8 cellular contexts compared by ENCODE assay signal in genomic region chr9:87499455-87500015, GRCh38. TPM values are rescaled to one million over a fixed set of nuclear protein-coding genes. Genes with fewer than 3 reads are reported as not detected.
DNase-seq lines count a peak whose midpoint lies in the region; ATAC-seq and TF ChIP-seq lines count a peak whose summit lies in the region.

No MANE protein-coding gene starts in this region.

- no peaks in the 10 kb centered on the region for H4K20me1 ChIP-seq in H9 (ENCODE audit: control insufficient read depth, insufficient read depth, insufficient read length)

- H2AFZ ChIP-seq in H9 (ENCODE audit: low read length) = no peak overlapping the region

- no peak for TF ChIP-seq POLR2A in vagina (IDR thresholded peaks at IDR 0.05)

- no peak overlapping the region; a peak in 1 of 7 replicates for H3K27ac Mint-ChIP-seq in H9
- H3K27ac Mint-ChIP-seq in WTC11 = no peak overlapping the region; the same call in 1 of the 2 replicates
- H3K27ac Mint-ChIP-seq in activated CD8-positive, alpha-beta memory T cell treated with anti-CD3 and anti-CD28 coated beads, Interleukin-2, amount 10 ng/mL, durations not matched to agents 7 days and 5 days = no peak overlapping the region

- H4K91ac ChIP-seq in H9 (ENCODE audit: insufficient read length, low read depth, low read length) = no peak overlapping the region

- no peaks in the 10 kb centered on the region for H3K36me3 ChIP-seq in vagina

- H3K27me3 Mint-ChIP-seq in H9 (ENCODE audit: low read depth) = peaks cover 11% of the 10 kb centered on the region
- no peaks in the 10 kb centered on the region for H3K27me3 Mint-ChIP-seq in WTC11 (ENCODE audit: low read depth)
- H3K27me3 Mint-ChIP-seq in activated CD8-positive, alpha-beta memory T cell treated with anti-CD3 and anti-CD28 coated beads, Interleukin-2, amount 10 ng/mL, durations not matched to agents 7 days and 5 days = peaks cover 40% of the 10 kb centered on the region

- H3K27ac ChIP-seq in H9 (ENCODE audit: insufficient read length, low read depth, low read length) (no peak overlapping the region), vagina (no peak overlapping the region)

- H3K79me2 ChIP-seq in H9 (ENCODE audit: insufficient read depth, low read length) = peaks cover 13% of the 10 kb centered on the region; the same call in 1 of the 2 replicates

- H2BK15ac ChIP-seq in H9 (ENCODE audit: low read depth, low read length) = no peak overlapping the region

- no peak overlapping the region for H3K56ac ChIP-seq in H9 (ENCODE audit: insufficient read length, low read depth, low read length)

- intact Hi-C loops in vagina (cut with DNase I) = no loop called here

- H3K27me3 ChIP-seq in H9 (ENCODE audit: insufficient read depth, low read length) (no peaks in the 10 kb centered on the region), mononuclear cell (ENCODE audit: insufficient read depth, low read length) (no peaks in the 10 kb centered on the region), vagina (peaks cover 6% of the 10 kb centered on the region)

- no peak overlapping the region for H3K23ac ChIP-seq in H9 (ENCODE audit: insufficient read length, low read depth, low read length)

- H3K9me3 ChIP-seq in H9 (ENCODE audit: control insufficient read depth, low read depth, low read length) = no peaks in the 10 kb centered on the region
- H3K9me3 ChIP-seq in mononuclear cell (ENCODE audit: low read depth, low read length) = no peaks in the 10 kb centered on the region
- H3K9me3 ChIP-seq in vagina = no peaks in the 10 kb centered on the region

- DNase-seq in GM10266 (ENCODE audit: extremely low spot score) = peak; percentile 40
- no peak for DNase-seq in H9
- no peak for DNase-seq in WTC11 (ENCODE audit: low spot score)
- DNase-seq in HK-2 (ENCODE audit: unreplicated experiment) = no peak
- DNase-seq in activated CD8-positive, alpha-beta memory T cell treated with anti-CD3 and anti-CD28 coated beads, Interleukin-2, amount 10 ng/mL, durations not matched to agents 7 days and 5 days = no peak
- no peak for DNase-seq in AG08396 (ENCODE audit: low spot score)
- DNase-seq in vagina (ENCODE audit: extremely low spot score in 2 of 2) = no peak

- H3K9me3 Mint-ChIP-seq in H9 = peaks cover 0 to 3% of the 10 kb centered on the region in 2 experiments; a peak in 1 of 5 replicates
- no peaks in the 10 kb centered on the region for H3K9me3 Mint-ChIP-seq in WTC11
- H3K9me3 Mint-ChIP-seq in activated CD8-positive, alpha-beta memory T cell treated with anti-CD3 and anti-CD28 coated beads, Interleukin-2, amount 10 ng/mL, durations not matched to agents 7 days and 5 days (ENCODE audit: low read depth) = no peaks in the 10 kb centered on the region

- POLR2A ChIA-PET in WTC11 (lab: Charles Lee) = no interaction called here

- no peak overlapping the region for H3K18ac ChIP-seq in H9 (ENCODE audit: insufficient read length, low read depth, low read length)

- CTCF ChIA-PET in WTC11 (lab: Charles Lee) = interaction anchor here (4.1 kb wide), 1 partner anchor 162 kb away, joined by 39 read pairs; no protein-coding TSS in a partner anchor
- CTCF ChIA-PET in activated CD8-positive, alpha-beta memory T cell treated with anti-CD3 and anti-CD28 coated beads, Interleukin-2, amount 10 ng/mL, durations not matched to agents 7 days and 5 days (lab: Charles Lee) = no interaction called here

- peak overlapping the region; percentile 64 for H3K9ac ChIP-seq in H9 (ENCODE audit: extremely low read depth, insufficient read length, low read length)

- H3K4me3 ChIP-seq in mononuclear cell (ENCODE audit: low read length) = peak overlapping the region; percentile 50
- peak overlapping the region in 1 of 2 donors; percentile 57 for H3K4me3 ChIP-seq in vagina

- TF ChIP-seq CTCF in GM10266 (IDR thresholded peaks at IDR 0.05; ENCODE audit: control insufficient read depth, insufficient read depth, low read depth, missing control alignments) = no peak
- TF ChIP-seq CTCF in H9 (conservative IDR thresholded peaks at IDR 0.05) = no peak
- no peak for TF ChIP-seq CTCF in WTC11 (IDR thresholded peaks at IDR 0.05)
- no peak for TF ChIP-seq CTCF in vagina (IDR thresholded peaks at IDR 0.05)

- no peak overlapping the region for H3T11ph ChIP-seq in H9 (ENCODE audit: low read length)

- H3K36me3 Mint-ChIP-seq in H9 (ENCODE audit: insufficient read depth in 1 of 3, low read depth in 3 of 3) (peaks cover 31 to 36% (median 31%) of the 10 kb centered on the region in 3 experiments), WTC11 (peaks cover 19% of the 10 kb centered on the region)
- no peaks in the 10 kb centered on the region for H3K36me3 Mint-ChIP-seq in activated CD8-positive, alpha-beta memory T cell treated with anti-CD3 and anti-CD28 coated beads, Interleukin-2, amount 10 ng/mL, durations not matched to agents 7 days and 5 days

- peak overlapping the region; percentile 85 for H3K4me2 ChIP-seq in H9 (ENCODE audit: insufficient read depth, insufficient read length, low read length)

- H3K4me1 ChIP-seq in H9 (ENCODE audit: insufficient read depth, low read length) = no peaks in the 10 kb centered on the region
- peaks cover 61% of the 10 kb centered on the region for H3K4me1 ChIP-seq in mononuclear cell (ENCODE audit: insufficient read depth, low read length)
- H3K4me1 ChIP-seq in vagina = peaks cover 26% of the 10 kb centered on the region

- no peak overlapping the region for H3K4ac ChIP-seq in H9 (ENCODE audit: low read depth, low read length)

- no peak overlapping the region for H4K5ac ChIP-seq in H9 (ENCODE audit: insufficient read length, low read depth, low read length)

- H3K4me3 Mint-ChIP-seq in H9 (peak overlapping the region; percentile 90 to 94), WTC11 (peak overlapping the region; percentile 92)
- H3K4me3 Mint-ChIP-seq in activated CD8-positive, alpha-beta memory T cell treated with anti-CD3 and anti-CD28 coated beads, Interleukin-2, amount 10 ng/mL, durations not matched to agents 7 days and 5 days = no peak overlapping the region

- peaks cover 3% of the 10 kb centered on the region for H3K79me1 ChIP-seq in H9 (ENCODE audit: insufficient read depth, low read depth, low read length, poor library complexity, severe bottlenecking)

- no CpG with 5 or more reads among the region's 2 CpGs for WGBS in H9 (ENCODE audit: extremely low coverage, insufficient read length, low lambda C conversion rate)

- H4K8ac ChIP-seq in H9 (replicated peaks; ENCODE audit: insufficient read length, low read depth, low read length) = no peak overlapping the region

- no peak for ATAC-seq in WTC11
- ATAC-seq in activated CD8-positive, alpha-beta memory T cell treated with anti-CD3 and anti-CD28 coated beads, Interleukin-2, amount 10 ng/mL, durations not matched to agents 7 days and 5 days = no peak

- H2BK120ac ChIP-seq in H9 (ENCODE audit: low read depth, low read length, poor library complexity, severe bottlenecking) = no peak overlapping the region

- H2AK5ac ChIP-seq in H9 (ENCODE audit: insufficient read length, low read length) = no peak overlapping the region

- H2BK20ac ChIP-seq in H9 (ENCODE audit: low read depth, low read length, poor library complexity, severe bottlenecking) = no peak overlapping the region

- H3K23me2 ChIP-seq in H9 (ENCODE audit: insufficient read length, low read depth, low read length, poor library complexity, severe bottlenecking) = peaks cover 11% of the 10 kb centered on the region

- peaks cover 39 to 43% of the 10 kb centered on the region in 2 experiments for H3K4me1 Mint-ChIP-seq in H9
- H3K4me1 Mint-ChIP-seq in WTC11 = peaks cover 50% of the 10 kb centered on the region
- H3K4me1 Mint-ChIP-seq in activated CD8-positive, alpha-beta memory T cell treated with anti-CD3 and anti-CD28 coated beads, Interleukin-2, amount 10 ng/mL, durations not matched to agents 7 days and 5 days = peaks cover 6% of the 10 kb centered on the region

- H3K14ac ChIP-seq in H9 (ENCODE audit: insufficient read depth, low read length) = no peak overlapping the region

- H2BK5ac ChIP-seq in H9 (ENCODE audit: insufficient read length, low read length) = no peak overlapping the region

- no peak overlapping the region for H2BK12ac ChIP-seq in H9 (ENCODE audit: insufficient read length, low read depth, low read length)

TF ChIP-seq in WTC11, 78 proteins besides CTCF, POLR2A, EP300 and RAD21 (continues in another document):
- TF ChIP-seq ZNF512 (CRISPR knock-in tag; IDR thresholded peaks at IDR 0.05; ENCODE audit: borderline replicate concordance) = no peak
- TF ChIP-seq PRRX2 (CRISPR knock-in tag; IDR thresholded peaks at IDR 0.05) = no peak
- no peak for TF ChIP-seq ZNF281 (CRISPR knock-in tag; IDR thresholded peaks at IDR 0.05)

RNA-seq across cellular contexts. Expression of gene DAPK1, which starts 1.9 kb away (rescaled TPM):
- total RNA-seq in H9 (2021) (78.3 and 79.4 TPM in 2 replicates), WTC11 (2021) (127 to 130 TPM (median 129 TPM) in 3 replicates), mononuclear cell (21.8 TPM), vagina (24.6 TPM)
- 1 to 10 TPM; 1.2 to 6.8 TPM for total RNA-seq in activated CD8-positive, alpha-beta memory T cell treated with anti-CD3 and anti-CD28 coated beads, Interleukin-2, amount 10 ng/mL, durations not matched to agents 7 days and 5 days
